In genomic region chr16:3282103-3282746, GRCh38 we compare ENCODE assay signal across 8 cellular contexts. TPM values are rescaled to one million over a fixed set of nuclear protein-coding genes. Genes with fewer than 3 reads are reported as not detected.
DNase-seq lines count a peak whose midpoint lies in the region; ATAC-seq, FAIRE-seq and TF ChIP-seq lines count a peak whose summit lies in the region.

No MANE protein-coding gene starts in this region.

- CTCF ChIA-PET in CD8-positive, alpha-beta T cell (lab: Charles Lee): interaction anchor here (0.7 to 1.7 kb wide), 5 partner anchors 14 to 148 kb away, joined by 3 to 5 read pairs (median 4); partner anchors contain the start of gene ZNF213

- TF ChIP-seq CTCF in CD8-positive, alpha-beta T cell (IDR thresholded peaks at IDR 0.05): no peak
- TF ChIP-seq CTCF in astrocyte of the spinal cord (IDR thresholded peaks at IDR 0.05; ENCODE audit: low read depth, low read length) (no peak), keratinocyte (optimal IDR thresholded peaks at IDR 0.05 in 1 of 3, IDR thresholded peaks at IDR 0.05 in 1 of 3, conservative IDR thresholded peaks at IDR 0.05 in 1 of 3; ENCODE audit: extremely low read depth in 1 of 3, insufficient read depth in 2 of 3, low read length in 3 of 3) (no peak)

- dilution Hi-C loops in keratinocyte (cut with MboI; ENCODE audit: extremely low pct_ligation_motif_present, low sequenced_read_pairs): no loop called here

- peaks cover 17% of the 10 kb centered on the region for H3K36me3 ChIP-seq in CD8-positive, alpha-beta T cell (ENCODE audit: insufficient read depth, low read length)
- H3K36me3 ChIP-seq in keratinocyte (ENCODE audit: control insufficient read depth in 2 of 2, extremely low read depth in 1 of 2, insufficient read depth in 2 of 2, low read length in 2 of 2): peaks cover 5 to 9% of the 10 kb centered on the region in 2 experiments

- no peaks in the 10 kb centered on the region for H3K27me3 Mint-ChIP-seq in CD8-positive, alpha-beta T cell (ENCODE audit: low read depth)
- H3K27me3 Mint-ChIP-seq in stimulated activated naive CD8-positive, alpha-beta T cell treated with anti-CD3 and anti-CD28 coated beads, Interleukin-15, amount 100 ng/mL, for 72 hours: peaks cover 7% of the 10 kb centered on the region

- H3K9me3 ChIP-seq in CD8-positive, alpha-beta T cell (ENCODE audit: low read length): no peaks in the 10 kb centered on the region
- H3K9me3 ChIP-seq in keratinocyte (ENCODE audit: control insufficient read depth, low read depth, low read length): no peaks in the 10 kb centered on the region

- H3K9me3 Mint-ChIP-seq in CD8-positive, alpha-beta T cell: peaks cover 7% of the 10 kb centered on the region
- H3K9me3 Mint-ChIP-seq in stimulated activated naive CD8-positive, alpha-beta T cell treated with anti-CD3 and anti-CD28 coated beads, Interleukin-15, amount 100 ng/mL, for 72 hours: peaks cover under 1 to 8% of the 10 kb centered on the region in 2 donors

- H3K9me1 ChIP-seq in keratinocyte (ENCODE audit: control insufficient read depth, extremely low read depth, insufficient read depth, low read length): no peaks in the 10 kb centered on the region

- H3K27ac ChIP-seq in CD8-positive, alpha-beta T cell (ENCODE audit: low read depth, low read length): peak overlapping the region; percentile 96
- H3K27ac ChIP-seq in keratinocyte (ENCODE audit: control insufficient read depth, insufficient read depth, low read length): peak overlapping the region; percentile 99

- peaks cover 53% of the 10 kb centered on the region for H3K4me1 Mint-ChIP-seq in CD8-positive, alpha-beta T cell (ENCODE audit: low read depth)
- peaks cover 41% of the 10 kb centered on the region for H3K4me1 Mint-ChIP-seq in stimulated activated naive CD8-positive, alpha-beta T cell treated with anti-CD3 and anti-CD28 coated beads, Interleukin-15, amount 100 ng/mL, for 72 hours

- H3K4me3 Mint-ChIP-seq in CD8-positive, alpha-beta T cell: peak overlapping the region; percentile 89
- H3K4me3 Mint-ChIP-seq in stimulated activated naive CD8-positive, alpha-beta T cell treated with anti-CD3 and anti-CD28 coated beads, Interleukin-15, amount 100 ng/mL, for 72 hours: peak overlapping the region; percentile 92 to 98

- peak overlapping the region; percentile 92 for H3K4me3 ChIP-seq in CD8-positive, alpha-beta T cell (ENCODE audit: low read depth, low read length)
- H3K4me3 ChIP-seq in astrocyte of the spinal cord (ENCODE audit: low read depth, low read length) (peak overlapping the region; percentile 98), keratinocyte (ENCODE audit: control insufficient read depth in 2 of 3, extremely low read depth in 1 of 3, insufficient read depth in 2 of 3, low read depth in 1 of 3, low read length in 3 of 3) (peak overlapping the region; percentile 77 to 79 (median 79))

- peak overlapping the region; percentile 96 for H3K27ac Mint-ChIP-seq in CD8-positive, alpha-beta T cell
- H3K27ac Mint-ChIP-seq in stimulated activated naive CD8-positive, alpha-beta T cell treated with anti-CD3 and anti-CD28 coated beads, Interleukin-15, amount 100 ng/mL, for 72 hours: peak overlapping the region; percentile 96 to 99

- peak overlapping the region; percentile 99 for H3K4me2 ChIP-seq in keratinocyte (ENCODE audit: control insufficient read depth, extremely low read depth, insufficient read depth, low read depth, low read length)

- H2AFZ ChIP-seq in keratinocyte (ENCODE audit: control insufficient read depth, low read length): peak overlapping the region; percentile 94

- peaks cover 40% of the 10 kb centered on the region for H3K36me3 Mint-ChIP-seq in CD8-positive, alpha-beta T cell

- in situ Hi-C loops in astrocyte of the spinal cord (cut with HindIII; ENCODE audit: low sequenced_read_pairs): no loop called here

- peak overlapping the region; percentile 98 for H3K9ac ChIP-seq in keratinocyte (ENCODE audit: control insufficient read depth, extremely low read depth, insufficient read depth, low read length)

- no peak for FAIRE-seq in keratinocyte (lab: Jason Lieb, UNC)

- no peaks in the 10 kb centered on the region for H3K27me3 ChIP-seq in CD8-positive, alpha-beta T cell (ENCODE audit: insufficient read depth, low read length)
- H3K27me3 ChIP-seq in keratinocyte (ENCODE audit: control insufficient read depth, extremely low read depth, insufficient read depth, low read length): no peaks in the 10 kb centered on the region

- peaks cover 36% of the 10 kb centered on the region for H3K79me2 ChIP-seq in keratinocyte (ENCODE audit: control insufficient read depth, insufficient read depth, low read length)

- H4K20me1 ChIP-seq in keratinocyte (ENCODE audit: control insufficient read depth, extremely low read depth, insufficient read depth, low read length): no peaks in the 10 kb centered on the region

- POLR2A ChIA-PET in CD8-positive, alpha-beta T cell (lab: Charles Lee): interaction anchor here (0.8 to 4.0 kb wide), 29 partner anchors 9 to 295 kb away, joined by 3 to 39 read pairs (median 5); partner anchors contain the start of genes CLUAP1, NAA60, NLRC3 and TIGD7

- peak; percentile 10 for ATAC-seq in CD8-positive, alpha-beta T cell
- peak; percentile 33 for ATAC-seq in HG03175 (IDR thresholded peaks at IDR 0.05; ENCODE audit: unreplicated experiment)
- peak; percentile 60 for ATAC-seq in stimulated activated naive CD8-positive, alpha-beta T cell treated with anti-CD3 and anti-CD28 coated beads, Interleukin-15, amount 100 ng/mL, for 72 hours

- peaks cover 28% of the 10 kb centered on the region for H3K4me1 ChIP-seq in CD8-positive, alpha-beta T cell (ENCODE audit: insufficient read depth, low read length)
- H3K4me1 ChIP-seq in keratinocyte (ENCODE audit: control insufficient read depth, extremely low read depth, insufficient read depth, low read length): peaks cover 15% of the 10 kb centered on the region

- DNase-seq in CD8-positive, alpha-beta T cell: no peak
- DNase-seq in GM19240 (ENCODE audit: insufficient read length, low spot score) (peak; percentile 33), NCI-H774 (lab: John Stamatoyannopoulos, UW) (peak; percentile 81), astrocyte of the spinal cord (ENCODE audit: low read depth, low spot score) (no peak), keratinocyte (ENCODE audit: low read depth, low spot score) (no peak), Ammon's horn (ENCODE audit: low spot score) (no peak)
- DNase-seq in stimulated activated naive CD8-positive, alpha-beta T cell treated with anti-CD3 and anti-CD28 coated beads, Interleukin-15, amount 100 ng/mL, for 72 hours: no peak

- intact Hi-C loops in CD8-positive, alpha-beta T cell (cut with DNase I, micrococcal nuclease): loop anchor here (1.0 to 5.0 kb wide), 9 partner anchors 18 to 257 kb away; partner anchors contain the start of genes CLUAP1 (in 1 of the 2), NAA60 (in 1 of the 2), THOC6 (in 1 of the 2) and ZNF213 (in 1 of the 2)

RNA-seq across cellular contexts. Expression of gene ZNF263, which starts 1.1 kb away (rescaled TPM):
- total RNA-seq in CD8-positive, alpha-beta T cell: 10 to 100 TPM; 44.2 to 49.0 TPM
- 11.3 to 13.9 TPM (median 13.6 TPM) in 3 replicates for polyA plus RNA-seq in keratinocyte
- 7.8 TPM for polyA plus RNA-seq in keratinocyte (2011; ENCODE audit: low read depth)
- polyA plus RNA-seq in keratinocyte (2011; cell fraction: cytosol; rRNA removed): 13.3 and 15.5 TPM in 2 replicates
- 23.7 and 30.1 TPM in 2 replicates for polyA plus RNA-seq in keratinocyte (2011; cell fraction: nucleus; rRNA removed)
- 19.1 and 22.0 TPM in 2 replicates for polyA plus RNA-seq in keratinocyte (2012; ENCODE audit: low replicate concordance)
- 10.7 to 23.2 TPM (median 15.8 TPM) in 3 replicates for polyA minus RNA-seq in keratinocyte
- polyA minus RNA-seq in keratinocyte (2011; cell fraction: cytosol; rRNA and poly(A)+ RNA removed): 17.3 TPM
- 15.3 and 22.9 TPM in 2 replicates for polyA minus RNA-seq in keratinocyte (2011; cell fraction: nucleus; rRNA and poly(A)+ RNA removed)

RNA-seq across cellular contexts. Expression of gene TIGD7, which starts 23.0 kb away (rescaled TPM):
- total RNA-seq in CD8-positive, alpha-beta T cell: 1 to 10 TPM; 4.1 to 4.2 TPM
- 0.60 to 1.6 TPM (median 1.4 TPM) in 3 replicates for polyA plus RNA-seq in keratinocyte
- 3.9 TPM for polyA plus RNA-seq in keratinocyte (2011; ENCODE audit: low read depth)
- 0.68 and 0.69 TPM in 2 replicates for polyA plus RNA-seq in keratinocyte (2011; cell fraction: cytosol; rRNA removed)
- polyA plus RNA-seq in keratinocyte (2011; cell fraction: nucleus; rRNA removed): 3.9 and 4.6 TPM in 2 replicates
- polyA plus RNA-seq in keratinocyte (2012; ENCODE audit: low replicate concordance): 0.86 and 1.4 TPM in 2 replicates
- polyA minus RNA-seq in keratinocyte: 0.66 to 2.1 TPM in 2 of 3 replicates, not detected in the other
- not detected for polyA minus RNA-seq in keratinocyte (2011; cell fraction: cytosol; rRNA and poly(A)+ RNA removed)
- polyA minus RNA-seq in keratinocyte (2011; cell fraction: nucleus; rRNA and poly(A)+ RNA removed): 1.4 and 5.1 TPM in 2 replicates

RNA-seq across cellular contexts. Expression of gene ZNF75A, which starts 23.1 kb away (rescaled TPM):
- 10 to 100 TPM; 59.6 to 61.3 TPM for total RNA-seq in CD8-positive, alpha-beta T cell
- polyA plus RNA-seq in keratinocyte: 13.8 to 20.8 TPM (median 19.4 TPM) in 3 replicates
- 15.0 TPM for polyA plus RNA-seq in keratinocyte (2011; ENCODE audit: low read depth)
- 6.0 and 12.9 TPM in 2 replicates for polyA plus RNA-seq in keratinocyte (2011; cell fraction: cytosol; rRNA removed)
- polyA plus RNA-seq in keratinocyte (2011; cell fraction: nucleus; rRNA removed): 42.5 and 50.3 TPM in 2 replicates
- 10.4 TPM in 2 replicates for polyA plus RNA-seq in keratinocyte (2012; ENCODE audit: low replicate concordance)
- polyA minus RNA-seq in keratinocyte: 3.4 to 15.7 TPM (median 9.9 TPM) in 3 replicates
- polyA minus RNA-seq in keratinocyte (2011; cell fraction: cytosol; rRNA and poly(A)+ RNA removed): 5.2 TPM
- polyA minus RNA-seq in keratinocyte (2011; cell fraction: nucleus; rRNA and poly(A)+ RNA removed): 12.1 and 21.3 TPM in 2 replicates

RNA-seq across cellular contexts. Expression of gene MEFV, which starts 25.8 kb away (rescaled TPM):
- under 1 TPM; 0.19 to 0.30 TPM for total RNA-seq in CD8-positive, alpha-beta T cell
- 0.03 TPM in 1 of 3 replicates, not detected in the others for polyA plus RNA-seq in keratinocyte
- polyA plus RNA-seq in keratinocyte (2011; ENCODE audit: low read depth): not detected
- polyA plus RNA-seq in keratinocyte (2011; cell fraction: cytosol; rRNA removed): not detected in 2 replicates
- polyA plus RNA-seq in keratinocyte (2011; cell fraction: nucleus; rRNA removed): 0.04 TPM in 1 of 2 replicates, not detected in the other
- not detected in 2 replicates for polyA plus RNA-seq in keratinocyte (2012; ENCODE audit: low replicate concordance)
- not detected in 3 replicates for polyA minus RNA-seq in keratinocyte
- polyA minus RNA-seq in keratinocyte (2011; cell fraction: cytosol; rRNA and poly(A)+ RNA removed): not detected
- not detected in 2 replicates for polyA minus RNA-seq in keratinocyte (2011; cell fraction: nucleus; rRNA and poly(A)+ RNA removed)

RNA-seq across cellular contexts. Expression of gene ZNF200, which starts 47.3 kb away (rescaled TPM):
- total RNA-seq in CD8-positive, alpha-beta T cell: 10 to 100 TPM; 12.5 to 14.1 TPM
- 3.1 to 4.7 TPM (median 4.3 TPM) in 3 replicates for polyA plus RNA-seq in keratinocyte
- polyA plus RNA-seq in keratinocyte (2011; ENCODE audit: low read depth): 2.2 TPM
- polyA plus RNA-seq in keratinocyte (2011; cell fraction: cytosol; rRNA removed): 1.9 and 3.6 TPM in 2 replicates
- 7.4 and 9.2 TPM in 2 replicates for polyA plus RNA-seq in keratinocyte (2011; cell fraction: nucleus; rRNA removed)
- polyA plus RNA-seq in keratinocyte (2012; ENCODE audit: low replicate concordance): 4.1 and 4.9 TPM in 2 replicates
- 2.0 to 6.3 TPM (median 2.7 TPM) in 3 replicates for polyA minus RNA-seq in keratinocyte
- 2.5 TPM for polyA minus RNA-seq in keratinocyte (2011; cell fraction: cytosol; rRNA and poly(A)+ RNA removed)
- polyA minus RNA-seq in keratinocyte (2011; cell fraction: nucleus; rRNA and poly(A)+ RNA removed): 4.0 and 6.5 TPM in 2 replicates

Comparison
In these comparisons a context has a peak if more than half of its experiments do, and no peak if none do; other contexts are left out.
1. ATAC-seq: peak in every context shown above with its lines; median percentile 60 in stimulated activated naive CD8-positive, alpha-beta T cell treated with anti-CD3 and anti-CD28 coated beads, Interleukin-15, amount 100 ng/mL, for 72 hours; 33 in HG03175; 10 in CD8-positive, alpha-beta T cell.
2. DNase-seq: peak in GM19240 (single experiment) and NCI-H774 (single experiment); none in CD8-positive, alpha-beta T cell (0 of 7), astrocyte of the spinal cord (single experiment), keratinocyte (single experiment), stimulated activated naive CD8-positive, alpha-beta T cell treated with anti-CD3 and anti-CD28 coated beads, Interleukin-15, amount 100 ng/mL, for 72 hours (0 of 2) and Ammon's horn (single experiment).
3. Peak in every context shown above with its lines, with median percentiles within 50 percentile points of each other: H3K4me3 ChIP-seq.